1 cellular context compared by ENCODE assay signal in the genomic region with DNA sequence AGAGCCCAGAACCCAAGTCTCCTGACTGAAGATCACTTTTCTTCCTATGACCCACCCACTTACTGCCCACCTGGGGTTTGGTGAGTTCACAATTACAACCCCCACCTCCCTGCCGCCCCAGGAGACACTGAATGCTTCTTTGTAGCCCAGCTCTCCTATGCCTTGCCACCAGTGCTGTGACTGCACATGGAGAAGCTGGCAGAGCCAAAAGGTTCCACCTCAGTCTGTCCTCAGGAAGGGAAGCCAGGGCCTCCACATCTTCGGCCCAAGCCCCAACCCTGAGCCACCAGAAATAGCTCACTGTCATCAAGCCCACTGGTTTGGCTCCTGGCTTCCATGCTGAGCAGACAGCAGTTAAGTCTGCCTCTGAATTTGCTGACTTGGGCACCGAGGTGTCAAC.
TF ChIP-seq lines count a peak whose summit lies in the region.

No MANE protein-coding gene starts in this region.

TF ChIP-seq in HEK293T, 16 proteins besides CTCF, POLR2A, EP300 and RAD21 (continued from another document):
- TF ChIP-seq, protein P1, sequence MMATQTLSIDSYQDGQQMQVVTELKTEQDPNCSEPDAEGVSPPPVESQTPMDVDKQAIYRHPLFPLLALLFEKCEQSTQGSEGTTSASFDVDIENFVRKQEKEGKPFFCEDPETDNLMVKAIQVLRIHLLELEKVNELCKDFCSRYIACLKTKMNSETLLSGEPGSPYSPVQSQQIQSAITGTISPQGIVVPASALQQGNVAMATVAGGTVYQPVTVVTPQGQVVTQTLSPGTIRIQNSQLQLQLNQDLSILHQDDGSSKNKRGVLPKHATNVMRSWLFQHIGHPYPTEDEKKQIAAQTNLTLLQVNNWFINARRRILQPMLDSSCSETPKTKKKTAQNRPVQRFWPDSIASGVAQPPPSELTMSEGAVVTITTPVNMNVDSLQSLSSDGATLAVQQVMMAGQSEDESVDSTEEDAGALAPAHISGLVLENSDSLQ (IDR thresholded peaks at IDR 0.05): no peak
TF ChIP-seq in HEK293T: peak in this region for 0.
